Comparison of ENCODE assay signal across 23 cellular contexts in genomic region chr4:55980725-55981124, GRCh38. TPM values are rescaled to one million over a fixed set of nuclear protein-coding genes. Genes with fewer than 3 reads are reported as not detected.
DNase-seq lines count a peak whose midpoint lies in the region; ATAC-seq and TF ChIP-seq lines count a peak whose summit lies in the region.
"Had no signal": no experiment of that assay in that cellular context is flagged by ENCODE, and none has a peak within 500 bp of the region (broad histone marks: within the 10 kb centered on the region; RNA-seq: fewer than 3 reads in every experiment).

No MANE protein-coding gene starts in this region.

- H3K9me3 Mint-ChIP-seq in nephron = no peaks in the 10 kb centered on the region
- no peaks in the 10 kb centered on the region for H3K9me3 Mint-ChIP-seq in activated T-helper 1 cell treated with anti-CD3 and anti-CD28 coated beads, Interleukin-12 subunit alpha, Interleukin-12 subunit beta, Interleukin-2, Interleukin-4 antibody, amounts not matched to agents 30 ng/mL and 10 ng/mL and 1 ng/mL, durations not matched to agents 14 hours and 24 hours and 36 hours
- H3K9me3 Mint-ChIP-seq: CD14-positive monocyte, neural crest cell had no signal

- H3K36me3 Mint-ChIP-seq in nephron (ENCODE audit: low read depth) = peaks cover 42% of the 10 kb centered on the region
- H3K36me3 Mint-ChIP-seq in activated T-helper 1 cell treated with anti-CD3 and anti-CD28 coated beads, Interleukin-12 subunit alpha, Interleukin-12 subunit beta, Interleukin-2, Interleukin-4 antibody, amounts not matched to agents 30 ng/mL and 10 ng/mL and 1 ng/mL, durations not matched to agents 14 hours and 24 hours and 36 hours (ENCODE audit: low read depth) = peaks cover 32% of the 10 kb centered on the region

- H3K27ac ChIP-seq in right atrium auricular region = no peak overlapping the region
- no peak overlapping the region for H3K27ac ChIP-seq in ovary
- H3K27ac ChIP-seq: coronary artery, SK-N-MC had no signal

- DNase-seq in GM13976 (ENCODE audit: low spot score) (peak; percentile 18), right atrium auricular region (ENCODE audit: low spot score) (no peak), ovary (no peak)
- no peak for DNase-seq in activated T-helper 1 cell treated with anti-CD3 and anti-CD28 coated beads, Interleukin-12 subunit alpha, Interleukin-12 subunit beta, Interleukin-2, Interleukin-4 antibody, amounts not matched to agents 30 ng/mL and 10 ng/mL and 1 ng/mL, durations not matched to agents 14 hours and 24 hours and 36 hours (ENCODE audit: low spot score)
- DNase-seq: ACHN; activated CD8-positive, alpha-beta memory T cell treated with anti-CD3 and anti-CD28 coated beads, Interleukin-2, amount 50 U/mL, for 4 hours; activated naive CD4-positive, alpha-beta T cell treated with Interleukin-2 at 50 U/mL for 16 hours; foreskin fibroblast; GF-D8; hypothalamus; mesendoderm; NCI-H2081 treated with DMSO at 0.1 percent for 48 hours; NCI-H510A treated with DMSO at 0.1 percent for 48 hours; stimulated activated naive CD4-positive, alpha-beta T cell; T1000 had no signal

- peaks cover 6% of the 10 kb centered on the region for H3K36me3 ChIP-seq in right atrium auricular region
- H3K36me3 ChIP-seq in ovary = no peaks in the 10 kb centered on the region

- ATAC-seq in GM21717 (IDR thresholded peaks at IDR 0.05; ENCODE audit: unreplicated experiment) (peak; percentile 63), HG03565 (IDR thresholded peaks at IDR 0.05; ENCODE audit: unreplicated experiment) (peak; percentile 49), GM18505 (IDR thresholded peaks at IDR 0.05; ENCODE audit: unreplicated experiment) (no peak)

- H3K4me3 ChIP-seq in right atrium auricular region (no peak overlapping the region), ovary (no peak overlapping the region)
- H3K4me3 ChIP-seq: coronary artery, SK-N-MC had no signal

- TF ChIP-seq POLR2A in ovary (IDR thresholded peaks at IDR 0.05) = no peak
- TF ChIP-seq POLR2A in GM18505 (IDR thresholded peaks at IDR 0.05; ENCODE audit: borderline replicate concordance, extremely low read depth, insufficient read depth, insufficient read length) = no peak

- no peak for TF ChIP-seq CTCF in GM13976 (IDR thresholded peaks at IDR 0.05; ENCODE audit: borderline replicate concordance, control extremely low read depth, extremely low read depth, insufficient read depth, missing control alignments)
- no peak for TF ChIP-seq CTCF in nephron (IDR thresholded peaks at IDR 0.05; ENCODE audit: unreplicated experiment in 3 of 3)
- no peak for TF ChIP-seq CTCF in right atrium auricular region (IDR thresholded peaks at IDR 0.05)
- TF ChIP-seq CTCF in ovary (IDR thresholded peaks at IDR 0.05) = no peak

- H3K4me1 Mint-ChIP-seq in nephron = peaks cover 10% of the 10 kb centered on the region
- H3K4me1 Mint-ChIP-seq in activated T-helper 1 cell treated with anti-CD3 and anti-CD28 coated beads, Interleukin-12 subunit alpha, Interleukin-12 subunit beta, Interleukin-2, Interleukin-4 antibody, amounts not matched to agents 30 ng/mL and 10 ng/mL and 1 ng/mL, durations not matched to agents 14 hours and 24 hours and 36 hours (ENCODE audit: low read depth) = peaks cover 6% of the 10 kb centered on the region
- H3K4me1 Mint-ChIP-seq: CD14-positive monocyte, neural crest cell had no signal

- H3K27ac Mint-ChIP-seq in nephron = peak overlapping the region; percentile 15 to 68 (median 35)
- H3K27ac Mint-ChIP-seq in activated T-helper 1 cell treated with anti-CD3 and anti-CD28 coated beads, Interleukin-12 subunit alpha, Interleukin-12 subunit beta, Interleukin-2, Interleukin-4 antibody, amounts not matched to agents 30 ng/mL and 10 ng/mL and 1 ng/mL, durations not matched to agents 14 hours and 24 hours and 36 hours = no peak overlapping the region
- H3K27ac Mint-ChIP-seq: CD14-positive monocyte had no signal

- in situ Hi-C loops in GM13976 (cut with MboI; ENCODE audit: low sequenced_read_pairs, unreplicated experiment) = no loop called here

- H3K9me3 ChIP-seq in right atrium auricular region (no peaks in the 10 kb centered on the region), ovary (no peaks in the 10 kb centered on the region)

- intact Hi-C loops in activated T-helper 1 cell treated with anti-CD3 and anti-CD28 coated beads, Interleukin-12 subunit alpha, Interleukin-12 subunit beta, Interleukin-2, Interleukin-4 antibody, amounts not matched to agents 30 ng/mL and 10 ng/mL and 1 ng/mL, durations not matched to agents 14 hours and 24 hours and 36 hours (cut with micrococcal nuclease) = no loop called here
- intact Hi-C loops in ovary (cut with DNase I) = no loop called here

- no peaks in the 10 kb centered on the region for H3K4me1 ChIP-seq in right atrium auricular region
- H3K4me1 ChIP-seq in ovary (ENCODE audit: insufficient read depth) = no peaks in the 10 kb centered on the region

- TF ChIP-seq EP300 in ovary (IDR thresholded peaks at IDR 0.05) = no peak

- H3K27me3 ChIP-seq in right atrium auricular region = no peaks in the 10 kb centered on the region
- H3K27me3 ChIP-seq in ovary = no peaks in the 10 kb centered on the region

- no peak overlapping the region for H3K4me3 Mint-ChIP-seq in nephron
- no peak overlapping the region for H3K4me3 Mint-ChIP-seq in activated T-helper 1 cell treated with anti-CD3 and anti-CD28 coated beads, Interleukin-12 subunit alpha, Interleukin-12 subunit beta, Interleukin-2, Interleukin-4 antibody, amounts not matched to agents 30 ng/mL and 10 ng/mL and 1 ng/mL, durations not matched to agents 14 hours and 24 hours and 36 hours
- H3K4me3 Mint-ChIP-seq: CD14-positive monocyte, neural crest cell had no signal

- no peaks in the 10 kb centered on the region for H3K27me3 Mint-ChIP-seq in nephron (ENCODE audit: low read depth)
- H3K27me3 Mint-ChIP-seq in activated T-helper 1 cell treated with anti-CD3 and anti-CD28 coated beads, Interleukin-12 subunit alpha, Interleukin-12 subunit beta, Interleukin-2, Interleukin-4 antibody, amounts not matched to agents 30 ng/mL and 10 ng/mL and 1 ng/mL, durations not matched to agents 14 hours and 24 hours and 36 hours (ENCODE audit: insufficient read depth) = no peaks in the 10 kb centered on the region

- 59 to 86% (median 74%) methylated on average over 3 of the region's 3 CpGs for WGBS in ovary, 3 donors

RNA-seq across cellular contexts. Expression of gene CEP135, which starts 32.0 kb away (rescaled TPM):
- 19.3 and 19.9 TPM in 2 replicates for total RNA-seq in activated T-helper 1 cell treated with anti-CD3 and anti-CD28 coated beads, Interleukin-12 subunit alpha, Interleukin-12 subunit beta, Interleukin-2, Interleukin-4 antibody, amounts not matched to agents 30 ng/mL and 10 ng/mL and 1 ng/mL, durations not matched to agents 14 hours and 24 hours and 36 hours
- 1 to 10 TPM; 1.6 to 1.8 TPM for total RNA-seq in right atrium auricular region
- total RNA-seq in ovary = 10 to 100 TPM in 2 of 7 donors, 1 to 10 TPM in 5; 4.3 to 11.5 (median 8.6) TPM
- polyA plus RNA-seq in ovary = 1 to 10 TPM; 4.5 to 5.8 TPM
